11 cellular contexts compared by ENCODE assay signal in genomic region chr5:134917070-134917831, GRCh38. TPM values are rescaled to one million over a fixed set of nuclear protein-coding genes. Genes with fewer than 3 reads are reported as not detected.
DNase-seq lines count a peak whose midpoint lies in the region; ATAC-seq and TF ChIP-seq lines count a peak whose summit lies in the region.
"Had no signal": no experiment of that assay in that cellular context is flagged by ENCODE, and none has a peak within 500 bp of the region (broad histone marks: within the 10 kb centered on the region; RNA-seq: fewer than 3 reads in every experiment).

No MANE protein-coding gene starts in this region.

- peaks cover 6% of the 10 kb centered on the region; the same call in 1 of the 2 replicates for H4K20me1 ChIP-seq in PC-9 (ENCODE audit: insufficient read depth)
- no peaks in the 10 kb centered on the region for H4K20me1 ChIP-seq in hepatocyte (ENCODE audit: insufficient read depth, poor library complexity, severe bottlenecking)

- CTCF ChIA-PET in PC-9 (lab: Charles Lee) = interaction anchor here (1.0 kb wide), 1 partner anchor 275 kb away, joined by 3 read pairs; no protein-coding TSS in a partner anchor

- H3K9me3 ChIP-seq in cardiac muscle cell (ENCODE audit: low read depth) (no peaks in the 10 kb centered on the region), PC-9 (ENCODE audit: insufficient read depth, low read depth) (no peaks in the 10 kb centered on the region), hepatocyte (ENCODE audit: low read depth) (no peaks in the 10 kb centered on the region), upper lobe of right lung (no peaks in the 10 kb centered on the region)

- no peaks in the 10 kb centered on the region for H3F3A ChIP-seq in PC-9 (ENCODE audit: insufficient read depth, low read depth)

- no TSS peak for BruUV-seq in PC-9 (replicated peaks; lab: Mats Ljungman, UMichigan)

- H3K4me1 ChIP-seq in cardiac muscle cell (ENCODE audit: low read depth) (no peaks in the 10 kb centered on the region), PC-9 (replicated peaks; ENCODE audit: insufficient read depth) (no peaks in the 10 kb centered on the region), hepatocyte (ENCODE audit: insufficient read depth) (peaks cover 7% of the 10 kb centered on the region), upper lobe of right lung (peaks cover 4% of the 10 kb centered on the region)

- H3K27ac ChIP-seq in cardiac muscle cell (no peak overlapping the region), PC-9 (no peak overlapping the region), hepatocyte (no peak overlapping the region), upper lobe of right lung (no peak overlapping the region)

- H3K4me3 ChIP-seq in cardiac muscle cell (no peak overlapping the region), PC-9 (no peak overlapping the region), hepatocyte (no peak overlapping the region), upper lobe of right lung (no peak overlapping the region)

- TF ChIP-seq CTCF in cardiac muscle cell (IDR thresholded peaks at IDR 0.05; ENCODE audit: low read depth, low read length) = peak; percentile 27
- TF ChIP-seq CTCF in PC-9 (conservative IDR thresholded peaks at IDR 0.05) = peak; percentile 64
- peak; percentile 44 for TF ChIP-seq CTCF in hepatocyte (IDR thresholded peaks at IDR 0.05; ENCODE audit: poor library complexity)
- TF ChIP-seq CTCF in upper lobe of right lung (IDR thresholded peaks at IDR 0.05) = no peak

- 80% methylated on average over 10 of the region's 10 CpGs for WGBS in hepatocyte (ENCODE audit: low lambda C conversion rate, missing lambda C conversion rate)

- H3K9me2 ChIP-seq in PC-9 (ENCODE audit: insufficient read depth) (no peaks in the 10 kb centered on the region), hepatocyte (replicated peaks; ENCODE audit: insufficient read depth) (no peaks in the 10 kb centered on the region)

- H2AFZ ChIP-seq in PC-9 (no peak overlapping the region), hepatocyte (no peak overlapping the region)

- POLR2A ChIA-PET in PC-9 (lab: Charles Lee; ENCODE audit: unreplicated experiment) = interaction anchor here (0.6 kb wide), 2 partner anchors 226 to 1024 kb away, joined by 3 to 13 read pairs; no protein-coding TSS in a partner anchor

- ATAC-seq in Right ventricle myocardium inferior (no peak), upper lobe of right lung (no peak), GM18520 (IDR thresholded peaks at IDR 0.05; ENCODE audit: unreplicated experiment) (no peak)

- no peaks in the 10 kb centered on the region for H3K36me3 ChIP-seq in cardiac muscle cell
- H3K36me3 ChIP-seq in PC-9 (ENCODE audit: low read depth) = 0 out of 2 replicates have a peak, but pooled peaks cover 8% of the 10 kb centered on the region
- H3K36me3 ChIP-seq in hepatocyte (replicated peaks; ENCODE audit: insufficient read depth, low read depth) = no peaks in the 10 kb centered on the region
- H3K36me3 ChIP-seq in upper lobe of right lung = peaks cover 39% of the 10 kb centered on the region

- H3K27me3 ChIP-seq in cardiac muscle cell (peaks cover 8% of the 10 kb centered on the region), PC-9 (ENCODE audit: insufficient read depth, low read depth) (no peaks in the 10 kb centered on the region), hepatocyte (no peaks in the 10 kb centered on the region), upper lobe of right lung (no peaks in the 10 kb centered on the region)

- no peak overlapping the region for H3K4me2 ChIP-seq in PC-9
- H3K4me2 ChIP-seq in hepatocyte = no peak overlapping the region

- DNase-seq in cardiac muscle cell (ENCODE audit: low read depth in 1 of 2, low spot score in 1 of 2) (no peak), Right ventricle myocardium inferior (ENCODE audit: missing footprints) (no peak), PC-9 (no peak), hepatocyte (ENCODE audit: low spot score) (peak; percentile 18), upper lobe of right lung (no peak), COLO829 (ENCODE audit: low spot score) (no peak), GOT3 (lab: John Stamatoyannopoulos, UW) (no peak)
- DNase-seq: activated effector memory CD4-positive, alpha-beta T cell treated with anti-CD3 and anti-CD28 coated beads, Interleukin-2, amount 50 U/mL, for 16 hours; NCI-H82; stimulated activated naive CD4-positive, alpha-beta T cell treated with Interleukin-2 at 50 U/mL for 16 hours had no signal

- intact Hi-C loops in Right ventricle myocardium inferior (cut with DNase I) = loop anchor here (5.0 kb wide), 1 partner anchor 275 kb away; no protein-coding TSS in a partner anchor
- intact Hi-C loops in PC-9 (cut with micrococcal nuclease; ENCODE audit: unreplicated experiment) = loop anchor here (1.0 to 10.0 kb wide), 2 partner anchors 217 to 418 kb away; no protein-coding TSS in a partner anchor
- intact Hi-C loops in upper lobe of right lung (cut with DNase I) = no loop called here

- H3K79me2 ChIP-seq in PC-9 (ENCODE audit: low read depth) (no peaks in the 10 kb centered on the region), hepatocyte (peaks cover 8% of the 10 kb centered on the region)

RNA-seq across cellular contexts. Expression of gene PCBD2, which starts 12.3 kb away (rescaled TPM):
- total RNA-seq in cardiac muscle cell (6.4 and 9.8 TPM in 2 replicates), Right ventricle myocardium inferior (24.7 TPM), PC-9 (2021) (14.5 and 17.6 TPM in 2 replicates), hepatocyte (5.2 and 7.6 TPM in 2 replicates), upper lobe of right lung (11.2 TPM)
- polyA plus RNA-seq in cardiac muscle cell (13.0 and 15.3 TPM in 2 replicates), hepatocyte (14.0 and 15.3 TPM in 2 replicates)

RNA-seq across cellular contexts. Expression of gene TXNDC15, which starts 43.1 kb away (rescaled TPM):
- total RNA-seq in cardiac muscle cell (184 and 200 TPM in 2 replicates), Right ventricle myocardium inferior (52.8 TPM), PC-9 (2021) (18.0 and 19.5 TPM in 2 replicates), hepatocyte (76.0 and 95.4 TPM in 2 replicates), upper lobe of right lung (60.6 TPM)
- polyA plus RNA-seq in cardiac muscle cell (69.4 and 73.5 TPM in 2 replicates), hepatocyte (56.7 and 58.0 TPM in 2 replicates)

RNA-seq across cellular contexts. Expression of gene CATSPER3, which starts 50.5 kb away (rescaled TPM):
- 0.07 TPM in 1 of 2 replicates, not detected in the other for total RNA-seq in cardiac muscle cell
- 0.26 and 1.6 TPM in 2 replicates for polyA plus RNA-seq in cardiac muscle cell
- 1.1 TPM for total RNA-seq in Right ventricle myocardium inferior
- 0.57 and 0.68 TPM in 2 replicates for total RNA-seq in PC-9 (2021)
- not detected in 2 replicates for total RNA-seq in hepatocyte
- polyA plus RNA-seq in hepatocyte = 0.59 and 1.2 TPM in 2 replicates
- total RNA-seq in upper lobe of right lung = 0.87 TPM
